In genomic region chr2:55130849-55131248, GRCh38 we compare ENCODE assay signal across 23 cellular contexts.
DNase-seq lines count a peak whose midpoint lies in the region; ATAC-seq, FAIRE-seq and TF ChIP-seq lines count a peak whose summit lies in the region.
"Had no signal": no experiment of that assay in that cellular context is flagged by ENCODE, and none has a peak within 500 bp of the region (broad histone marks: within the 10 kb centered on the region; RNA-seq: fewer than 3 reads in every experiment).

No MANE protein-coding gene starts in this region.

- FAIRE-seq in K562 (lab: Jason Lieb, UNC), result no peak

- no peak overlapping the region for H3K9ac ChIP-seq in K562 (ENCODE audit: insufficient read depth in 1 of 2, low read depth in 2 of 2, low read length in 2 of 2)

- no peak for TF ChIP-seq CTCF in CD8-positive, alpha-beta T cell (IDR thresholded peaks at IDR 0.05)
- TF ChIP-seq CTCF in HEK293 (tag by site-specific recombination; IDR thresholded peaks at IDR 0.05), result no peak
- TF ChIP-seq CTCF in K562 (IDR thresholded peaks at IDR 0.05 in 2 of 3, conservative IDR thresholded peaks at IDR 0.05 in 1 of 3; ENCODE audit: insufficient read depth in 2 of 3, low read depth in 1 of 3, low read length in 3 of 3), result no peak
- no peak for TF ChIP-seq CTCF in osteoblast (IDR thresholded peaks at IDR 0.05; ENCODE audit: extremely low read depth, low read depth, low read length)

- no peaks in the 10 kb centered on the region for H3K9me3 ChIP-seq in CD8-positive, alpha-beta T cell (ENCODE audit: low read length)
- H3K9me3 ChIP-seq in HEK293 (ENCODE audit: control insufficient read depth, insufficient read depth, low read depth, low read length) (no peaks in the 10 kb centered on the region), K562 (replicated peaks; ENCODE audit: control insufficient read depth, insufficient read depth, low read depth, low read length) (no peaks in the 10 kb centered on the region), osteoblast (ENCODE audit: low read depth, low read length) (no peaks in the 10 kb centered on the region)
- H3K9me3 ChIP-seq: HAP-1 had no signal

- no peak for TF ChIP-seq POLR2A in K562 (conservative IDR thresholded peaks at IDR 0.05)

- intact Hi-C loops in CD8-positive, alpha-beta T cell (cut with DNase I, micrococcal nuclease), result loop anchor here (5.0 kb wide), 2 partner anchors 79 to 101 kb away; partner anchors contain the start of genes CLHC1 (in 1 of the 2), RPS27A (in 1 of the 2) and RTN4 (in 1 of the 2)
- intact Hi-C loops in K562 (cut with micrococcal nuclease), result no loop called here

- H3K27me3 Mint-ChIP-seq in CD8-positive, alpha-beta T cell (ENCODE audit: low read depth), result no peaks in the 10 kb centered on the region

- H3K36me3 ChIP-seq in CD8-positive, alpha-beta T cell (ENCODE audit: insufficient read depth, low read length), result no peaks in the 10 kb centered on the region
- H3K36me3 ChIP-seq in HEK293 (ENCODE audit: control insufficient read depth in 2 of 2, insufficient read depth in 1 of 2, low read length in 2 of 2), result no peaks in the 10 kb centered on the region
- no peaks in the 10 kb centered on the region; the same call in 2 of the 3 replicates for H3K36me3 ChIP-seq in K562 (ENCODE audit: control insufficient read depth, insufficient read depth, low read length)
- no peaks in the 10 kb centered on the region for H3K36me3 ChIP-seq in osteoblast (ENCODE audit: insufficient read depth, low read length)
- H3K36me3 ChIP-seq: HAP-1 had no signal

- CTCF ChIA-PET in CD8-positive, alpha-beta T cell (lab: Charles Lee), result no interaction called here
- CTCF ChIA-PET in HEK293 (lab: Yijun Ruan, JAX), result no interaction called here
- CTCF ChIA-PET in K562 (lab: Yijun Ruan, JAX; ENCODE audit: low intra/inter-chr PET ratio), result no interaction called here

- H3K27ac Mint-ChIP-seq in CD8-positive, alpha-beta T cell, result peak overlapping the region; percentile 28
- H3K27ac Mint-ChIP-seq: GM23338 had no signal

- H3K4me1 Mint-ChIP-seq in CD8-positive, alpha-beta T cell (ENCODE audit: low read depth), result peaks cover 30% of the 10 kb centered on the region

- peaks cover 19% of the 10 kb centered on the region for H3K4me1 ChIP-seq in CD8-positive, alpha-beta T cell (ENCODE audit: insufficient read depth, low read length)
- H3K4me1 ChIP-seq in HEK293 (ENCODE audit: control insufficient read depth, insufficient read depth, low read length) (no peaks in the 10 kb centered on the region), K562 (replicated peaks in 1 of 2; ENCODE audit: control insufficient read depth in 2 of 2, insufficient read depth in 2 of 2, low read length in 2 of 2) (peaks cover 9 to 29% of the 10 kb centered on the region in 2 experiments), osteoblast (ENCODE audit: insufficient read depth, low read length) (peaks cover 10% of the 10 kb centered on the region)

- WGBS in K562 (ENCODE audit: insufficient coverage, low coverage, missing lambda C conversion rate), result 69% methylated on average over 1 of the region's 1 CpG

- in situ Hi-C loops in K562 (cut with MboI), result no loop called here

- POLR2A ChIA-PET in CD8-positive, alpha-beta T cell (lab: Charles Lee), result interaction anchor here (1.1 kb wide), 1 partner anchor 81 kb away, joined by 3 read pairs; the partner anchor contains the start of gene RTN4
- POLR2A ChIA-PET in HEK293 (lab: Yijun Ruan, JAX) (no interaction called here), K562 (lab: Yijun Ruan, JAX) (interaction anchor here (1.0 to 1.3 kb wide), 2 partner anchors 12 to 94 kb away, joined by 3 to 4 read pairs; no protein-coding TSS in a partner anchor)

- no peak overlapping the region for H3K27ac ChIP-seq in CD8-positive, alpha-beta T cell (ENCODE audit: low read depth, low read length)
- no peak overlapping the region for H3K27ac ChIP-seq in HEK293 (ENCODE audit: extremely low read depth, low read depth, low read length)
- no peak overlapping the region for H3K27ac ChIP-seq in K562 (ENCODE audit: extremely low read depth, low read depth, low read length)
- no peak overlapping the region for H3K27ac ChIP-seq in osteoblast (ENCODE audit: low read depth, low read length)
- H3K27ac ChIP-seq: HL-60, RWPE1 had no signal

- H3K4me2 ChIP-seq in K562 (ENCODE audit: insufficient read depth, low read length), result no peak overlapping the region
- H3K4me2 ChIP-seq in osteoblast (ENCODE audit: insufficient read depth, low read length), result no peak overlapping the region
- H3K4me2 ChIP-seq: GM23338 had no signal

- H3K36me3 Mint-ChIP-seq in CD8-positive, alpha-beta T cell, result no peaks in the 10 kb centered on the region

- ATAC-seq in CD8-positive, alpha-beta T cell, result no peak
- ATAC-seq in K562 (no peak), HG02588 (IDR thresholded peaks at IDR 0.05; ENCODE audit: unreplicated experiment) (no peak), GM18861 (IDR thresholded peaks at IDR 0.05; ENCODE audit: unreplicated experiment) (no peak)
- ATAC-seq: GM23338 had no signal

- no peak for DNase-seq in CD8-positive, alpha-beta T cell
- no peak for DNase-seq in K562 (ENCODE audit: extremely low read depth in 1 of 4, low spot score in 3 of 4)
- DNase-seq in osteoblast (ENCODE audit: insufficient read length, low spot score, missing footprints), result peak; percentile 17
- no peak for DNase-seq in RKO (ENCODE audit: low spot score)
- DNase-seq: C1 segment of cervical spinal cord; DMS153; Kasumi-1; NCI-H1092 treated with DMSO at 0.1 percent for 48 hours; NCI-H1436; NCI-H187 treated with DMSO at 0.1 percent for 48 hours; NCI-H446 treated with DMSO at 0.1 percent for 48 hours; NCI-H526; NCI-H82; NK-92 treated with Interleukin-12 subunit alpha and Interleukin-12 subunit beta, amount 100 ng/mL, for 24 hours; SHP77; T-helper 1 cell had no signal

- BruUV-seq in K562 (replicated peaks; lab: Mats Ljungman, UMichigan), result no TSS peak

- H2AFZ ChIP-seq in K562 (ENCODE audit: low read depth, low read length), result 0 out of 2 replicates have a peak overlapping the region, but pooled peaks have one; percentile 53
- H2AFZ ChIP-seq in osteoblast (ENCODE audit: low read length), result no peak overlapping the region
- H2AFZ ChIP-seq: GM23338 had no signal

- peaks cover 6% of the 10 kb centered on the region for H3K9me3 Mint-ChIP-seq in CD8-positive, alpha-beta T cell
- H3K9me3 Mint-ChIP-seq: GM23338 had no signal

- H4K20me1 ChIP-seq in K562 (replicated peaks; ENCODE audit: control insufficient read depth, insufficient read depth, low read length) (no peaks in the 10 kb centered on the region), osteoblast (ENCODE audit: insufficient read depth, low read length) (no peaks in the 10 kb centered on the region)

- H3K4me3 ChIP-seq in CD8-positive, alpha-beta T cell (ENCODE audit: low read depth, low read length), result no peak overlapping the region
- H3K4me3 ChIP-seq in HEK293 (ENCODE audit: low read depth, low read length) (no peak overlapping the region), K562 (no peak overlapping the region), osteoblast (ENCODE audit: insufficient read depth, low read length) (no peak overlapping the region)
- H3K4me3 ChIP-seq: GM23338, HAP-1 had no signal

- TF ChIP-seq EP300 in K562 (IDR thresholded peaks at IDR 0.05; ENCODE audit: low read length), result no peak

- H3K4me3 Mint-ChIP-seq in CD8-positive, alpha-beta T cell, result no peak overlapping the region
- H3K4me3 Mint-ChIP-seq: GM23338 had no signal

- no peaks in the 10 kb centered on the region for H3K9me1 ChIP-seq in K562 (ENCODE audit: control insufficient read depth, insufficient read depth, low read length)

- H3K79me2 ChIP-seq in K562 (ENCODE audit: control insufficient read depth, insufficient read depth, low read length), result no peaks in the 10 kb centered on the region
- H3K79me2 ChIP-seq in osteoblast (ENCODE audit: insufficient read depth, low read length), result no peaks in the 10 kb centered on the region

- TF ChIP-seq RAD21 in K562 (CRISPR knock-in tag; conservative IDR thresholded peaks at IDR 0.05 in 1 of 2, IDR thresholded peaks at IDR 0.05 in 1 of 2), result no peak

- no peaks in the 10 kb centered on the region for H3K27me3 ChIP-seq in CD8-positive, alpha-beta T cell (ENCODE audit: insufficient read depth, low read length)
- H3K27me3 ChIP-seq in K562 (ENCODE audit: control insufficient read depth in 2 of 2, insufficient read depth in 2 of 2, low read length in 2 of 2) (no peaks in the 10 kb centered on the region), osteoblast (ENCODE audit: insufficient read depth, low read length) (no peaks in the 10 kb centered on the region)

TF ChIP-seq in HEK293, 187 proteins besides CTCF, POLR2A, EP300 and RAD21 (continues in another document):
- TF ChIP-seq ZSCAN4 (tag by site-specific recombination; IDR thresholded peaks at IDR 0.05), result no peak

TF ChIP-seq in K562, 482 proteins besides CTCF, POLR2A, EP300 and RAD21 (continues in another document):
- TF ChIP-seq PBX2 (CRISPR knock-in tag; IDR thresholded peaks at IDR 0.05; ENCODE audit: low read depth), result no peak
- no peak for TF ChIP-seq PBX2 (tag; conservative IDR thresholded peaks at IDR 0.05; ENCODE audit: low read depth)
- no peak for TF ChIP-seq EGR1 (conservative IDR thresholded peaks at IDR 0.05)
- no peak for TF ChIP-seq SMARCE1 (IDR thresholded peaks at IDR 0.05)
